30 cellular contexts compared by ENCODE assay signal in the genomic region with DNA sequence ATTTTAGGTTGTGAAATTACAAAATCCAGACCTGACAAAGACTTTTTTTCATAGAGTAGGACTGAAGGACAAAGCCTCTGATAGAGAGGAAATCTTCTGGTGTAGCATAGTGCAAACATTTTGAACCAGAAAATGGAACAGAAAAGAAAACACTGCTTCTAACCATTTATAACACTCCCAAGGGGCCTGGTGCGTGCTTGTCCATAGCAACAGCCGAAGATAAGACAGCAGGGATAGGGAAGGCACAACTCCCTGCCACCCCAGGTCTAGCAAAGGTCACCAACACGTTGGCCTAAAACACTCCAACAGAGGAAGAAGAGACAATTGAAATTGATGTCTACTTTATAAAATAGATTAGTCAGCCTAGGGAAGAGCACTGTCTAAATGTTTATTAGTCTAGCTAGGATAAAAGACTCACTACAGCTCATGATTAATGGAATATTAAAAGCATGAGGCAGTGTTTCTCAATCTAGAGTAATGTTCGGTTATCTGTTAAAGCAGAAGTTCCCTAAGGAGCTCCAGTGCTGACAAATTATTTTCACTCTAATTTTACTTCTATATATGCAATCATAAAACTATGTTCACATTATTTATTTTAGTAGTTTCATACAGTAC.
DNase-seq lines count a peak whose midpoint lies in the region; ATAC-seq and TF ChIP-seq lines count a peak whose summit lies in the region.
"Had no signal": no experiment of that assay in that cellular context is flagged by ENCODE, and none has a peak within 500 bp of the region (broad histone marks: within the 10 kb centered on the region; RNA-seq: fewer than 3 reads in every experiment).

No MANE protein-coding gene starts in this region.

- H3K4me3 ChIP-seq in ACC112 (ENCODE audit: low read depth, low read length) = no peak overlapping the region
- no peak overlapping the region for H3K4me3 ChIP-seq in adrenal gland
- no peak overlapping the region for H3K4me3 ChIP-seq in fibroblast of the aortic adventitia (ENCODE audit: low read depth, low read length)
- H3K4me3 ChIP-seq: esophagus muscularis mucosa, left lung, smooth muscle cell, thyroid gland had no signal

- no peak overlapping the region for H3K4me3 Mint-ChIP-seq in nephron
- H3K4me3 Mint-ChIP-seq: activated naive CD4-positive, alpha-beta T cell treated with anti-CD3 and anti-CD28 coated beads, Interleukin-2, amount 50 U/mL, for 24 hours; mesothelial cell of epicardium; naive thymus-derived CD4-positive, alpha-beta T cell; stimulated activated naive CD8-positive, alpha-beta T cell treated with anti-CD3 and anti-CD28 coated beads, Interleukin-15, Interleukin-2, amounts not matched to agents 100 ng/mL and 50 ng/mL, for 24 hours had no signal

- no peak for ATAC-seq in left colon
- ATAC-seq: left lung; naive thymus-derived CD4-positive, alpha-beta T cell; Panc1 had no signal

- H3K4me1 ChIP-seq in ACC112 (ENCODE audit: control insufficient read depth, insufficient read depth, low read length, unreplicated experiment) (peaks cover 9% of the 10 kb centered on the region), adrenal gland (replicated peaks in 1 of 2) (peaks cover 5 to 11% of the 10 kb centered on the region in 2 donors)
- H3K4me1 ChIP-seq: left lung, thyroid gland had no signal

- no peak for TF ChIP-seq CTCF in adrenal gland (IDR thresholded peaks at IDR 0.05)
- TF ChIP-seq CTCF in fibroblast of the aortic adventitia (IDR thresholded peaks at IDR 0.05; ENCODE audit: insufficient read depth, low read length) = no peak
- TF ChIP-seq CTCF in nephron (IDR thresholded peaks at IDR 0.05; ENCODE audit: unreplicated experiment in 3 of 3) = no peak

- H3K36me3 ChIP-seq in ACC112 (ENCODE audit: insufficient read depth, low read length) = peaks cover 20% of the 10 kb centered on the region
- peaks cover 0 to 23% of the 10 kb centered on the region in 2 donors for H3K36me3 ChIP-seq in adrenal gland (replicated peaks in 1 of 2)
- H3K36me3 ChIP-seq: left lung, thyroid gland had no signal

- H3K36me3 Mint-ChIP-seq in nephron (ENCODE audit: low read depth) = peaks cover 86% of the 10 kb centered on the region
- H3K36me3 Mint-ChIP-seq: activated naive CD4-positive, alpha-beta T cell treated with anti-CD3 and anti-CD28 coated beads, Interleukin-2, amount 50 U/mL, for 24 hours had no signal

- peak overlapping the region; percentile 40 to 81 (median 49) for H3K27ac Mint-ChIP-seq in nephron
- H3K27ac Mint-ChIP-seq: activated naive CD4-positive, alpha-beta T cell treated with anti-CD3 and anti-CD28 coated beads, Interleukin-2, amount 50 U/mL, for 24 hours; mesothelial cell of epicardium; naive thymus-derived CD4-positive, alpha-beta T cell; stimulated activated naive CD8-positive, alpha-beta T cell treated with anti-CD3 and anti-CD28 coated beads, Interleukin-15, Interleukin-2, amounts not matched to agents 100 ng/mL and 50 ng/mL, for 24 hours had no signal

- peaks cover 9% of the 10 kb centered on the region for H3K4me1 Mint-ChIP-seq in nephron
- H3K4me1 Mint-ChIP-seq: activated naive CD4-positive, alpha-beta T cell treated with anti-CD3 and anti-CD28 coated beads, Interleukin-2, amount 50 U/mL, for 24 hours; naive thymus-derived CD4-positive, alpha-beta T cell had no signal

- no peak for TF ChIP-seq POLR2A in adrenal gland (IDR thresholded peaks at IDR 0.05)

- no peaks in the 10 kb centered on the region for H3K27me3 ChIP-seq in ACC112 (ENCODE audit: insufficient read depth, low read length)
- H3K27me3 ChIP-seq in adrenal gland = no peaks in the 10 kb centered on the region
- H3K27me3 ChIP-seq: esophagus muscularis mucosa, left lung, thyroid gland had no signal

- intact Hi-C loops in adrenal gland (cut with DNase I) (no loop called here), left colon (cut with DNase I, micrococcal nuclease) (no loop called here)

- WGBS in adrenal gland, 4 donors = 38 to 50% (median 46%) methylated on average over 4 of the region's 4 CpGs

- peaks cover 3% of the 10 kb centered on the region for H3K27me3 Mint-ChIP-seq in nephron (ENCODE audit: low read depth)

- H3K9me3 Mint-ChIP-seq in nephron = peaks cover 3% of the 10 kb centered on the region
- H3K9me3 Mint-ChIP-seq: activated naive CD4-positive, alpha-beta T cell treated with anti-CD3 and anti-CD28 coated beads, Interleukin-2, amount 50 U/mL, for 24 hours; stimulated activated naive CD8-positive, alpha-beta T cell treated with anti-CD3 and anti-CD28 coated beads, Interleukin-15, Interleukin-2, amounts not matched to agents 100 ng/mL and 50 ng/mL, for 24 hours had no signal

- no peak overlapping the region for H2AFZ ChIP-seq in ACC112 (ENCODE audit: low read length, unreplicated experiment)

- no peaks in the 10 kb centered on the region for H3K79me2 ChIP-seq in ACC112 (ENCODE audit: control insufficient read depth, insufficient read depth, low read length, unreplicated experiment)

- H3K27ac ChIP-seq in ACC112 (ENCODE audit: low read depth, low read length) (peak overlapping the region; percentile 51), adrenal gland (peak overlapping the region in 3 of 5 donors; percentile 16 to 42 (median 21))
- H3K27ac ChIP-seq: left lung, thyroid gland, VCaP had no signal

- no peaks in the 10 kb centered on the region for H3K9me3 ChIP-seq in adrenal gland (replicated peaks in 1 of 3)
- H3K9me3 ChIP-seq: esophagus muscularis mucosa, left lung, thyroid gland had no signal

- DNase-seq in adrenal gland = peak in 1 of 7 donors; percentile 7
- DNase-seq in fibroblast of the aortic adventitia (ENCODE audit: low read depth) = peak; percentile 74
- DNase-seq in NCI-H1436 (lab: John Stamatoyannopoulos, UW) = no peak
- no peak for DNase-seq in stimulated activated CD4-positive, alpha-beta T cell treated with anti-CD3 and anti-CD28 coated beads, Interleukin-4, amount 100 ng/mL, for 24 hours
- no peak for DNase-seq in NCI-H128 (lab: John Stamatoyannopoulos, UW; ENCODE audit: unreplicated experiment)
- DNase-seq in left colon = no peak
- DNase-seq: activated CD4-positive, alpha-beta T cell treated with anti-CD3 and anti-CD28 coated beads for 4 hours; anterior cingulate cortex; caudate nucleus; DND-41; left lung; naive thymus-derived CD4-positive, alpha-beta T cell; NCI-H1436 treated with DMSO at 0.1 percent for 48 hours; NCI-H345; NCI-H69; nucleus accumbens; SIG-M5; stimulated activated CD4-positive, alpha-beta T cell treated with anti-CD3 and anti-CD28 coated beads, Interleukin-1b, Interleukin-23, amount 100 ng/mL, for 48 hours; SW 1271; T-helper 9 cell; thyroid gland had no signal
